8 cellular contexts compared by ENCODE assay signal in genomic region chr2:54114479-54114878, GRCh38. TPM values are rescaled to one million over a fixed set of nuclear protein-coding genes. Genes with fewer than 3 reads are reported as not detected.
DNase-seq lines count a peak whose midpoint lies in the region; ATAC-seq and TF ChIP-seq lines count a peak whose summit lies in the region.
"Not testable (repeated sequence)": the region's sequence is repeated elsewhere in the genome, so short reads cannot be mapped to it uniquely, and the experiment has no call there.

No MANE protein-coding gene starts in this region.

- peak overlapping the region in 3 of 4 donors; percentile 96 to 99 (median 97) for H3K27ac ChIP-seq in Peyer's patch
- peak overlapping the region in 1 of 2 donors; percentile 99 for H3K27ac ChIP-seq in coronary artery
- H3K27ac ChIP-seq in right cardiac atrium (ENCODE audit: low read length) = peak overlapping the region; percentile 75

- CTCF ChIA-PET in AG04449 (lab: Yijun Ruan, JAX) = interaction anchor here (1.0 to 3.9 kb wide), 2 partner anchors 10 to 590 kb away, joined by 4 to 35 read pairs; no protein-coding TSS in a partner anchor

- POLR2A ChIA-PET in AG04449 (lab: Yijun Ruan, JAX) = interaction anchor here (0.6 to 1.6 kb wide), 3 partner anchors 7 to 578 kb away, joined by 3 to 7 read pairs (median 5); no protein-coding TSS in a partner anchor

- H3K9me3 Mint-ChIP-seq in activated T-helper 1 cell treated with anti-CD3 and anti-CD28 coated beads, Interleukin-12 subunit alpha, Interleukin-12 subunit beta, Interleukin-2, Interleukin-4 antibody, amounts not matched to agents 30 ng/mL and 10 ng/mL and 1 ng/mL, durations not matched to agents 14 hours and 24 hours and 36 hours = peaks cover 11% of the 10 kb centered on the region
- not testable (repeated sequence) for H3K9me3 Mint-ChIP-seq in nephron
- H3K9me3 Mint-ChIP-seq in stimulated activated naive CD8-positive, alpha-beta T cell treated with anti-CD3 and anti-CD28 coated beads, Interleukin-15, amount 100 ng/mL, for 72 hours = peaks cover 10 to 17% of the 10 kb centered on the region in 2 donors

- DNase-seq in AG04449 (ENCODE audit: low read depth, low spot score); HFF-Myc (ENCODE audit: extremely low read depth, low read depth); Peyer's patch; activated T-helper 1 cell treated with anti-CD3 and anti-CD28 coated beads, Interleukin-12 subunit alpha, Interleukin-12 subunit beta, Interleukin-2, Interleukin-4 antibody, amounts not matched to agents 30 ng/mL and 10 ng/mL and 1 ng/mL, durations not matched to agents 14 hours and 24 hours and 36 hours (ENCODE audit: low spot score); coronary artery (ENCODE audit: low spot score); right cardiac atrium; stimulated activated naive CD8-positive, alpha-beta T cell treated with anti-CD3 and anti-CD28 coated beads, Interleukin-15, amount 100 ng/mL, for 72 hours: not testable (repeated sequence)

- H3K4me3 Mint-ChIP-seq in activated T-helper 1 cell treated with anti-CD3 and anti-CD28 coated beads, Interleukin-12 subunit alpha, Interleukin-12 subunit beta, Interleukin-2, Interleukin-4 antibody, amounts not matched to agents 30 ng/mL and 10 ng/mL and 1 ng/mL, durations not matched to agents 14 hours and 24 hours and 36 hours = peak overlapping the region; percentile 92
- H3K4me3 Mint-ChIP-seq in nephron = peak overlapping the region; percentile 92 to 97 (median 92)
- peak overlapping the region; percentile 95 to 98 for H3K4me3 Mint-ChIP-seq in stimulated activated naive CD8-positive, alpha-beta T cell treated with anti-CD3 and anti-CD28 coated beads, Interleukin-15, amount 100 ng/mL, for 72 hours

- H3K4me1 ChIP-seq in Peyer's patch; right cardiac atrium (ENCODE audit: control insufficient read depth, insufficient read depth, low read length): not testable (repeated sequence)

- not testable (repeated sequence) for TF ChIP-seq CTCF in AG04449 (IDR thresholded peaks at IDR 0.05; ENCODE audit: insufficient read depth, low read length, missing control alignments); HFF-Myc (IDR thresholded peaks at IDR 0.05; ENCODE audit: low read depth, low read length, missing control alignments); Peyer's patch (IDR thresholded peaks at IDR 0.05); coronary artery (IDR thresholded peaks at IDR 0.05); nephron (IDR thresholded peaks at IDR 0.05; ENCODE audit: unreplicated experiment in 3 of 3)

- not testable (repeated sequence) for H3K36me3 ChIP-seq in Peyer's patch

- intact Hi-C loops in activated T-helper 1 cell treated with anti-CD3 and anti-CD28 coated beads, Interleukin-12 subunit alpha, Interleukin-12 subunit beta, Interleukin-2, Interleukin-4 antibody, amounts not matched to agents 30 ng/mL and 10 ng/mL and 1 ng/mL, durations not matched to agents 14 hours and 24 hours and 36 hours (cut with micrococcal nuclease) = loop anchor here (2.0 to 10.0 kb wide), 5 partner anchors 62 to 1500 kb away; partner anchors contain the start of genes ASB3, ERLEC1 and PPP4R3B
- intact Hi-C loops in right cardiac atrium (cut with DNase I) = loop anchor here in 1 of 4 donors (10.0 kb wide), 1 partner anchor 590 kb away; no protein-coding TSS in a partner anchor

- H3K4me1 Mint-ChIP-seq in activated T-helper 1 cell treated with anti-CD3 and anti-CD28 coated beads, Interleukin-12 subunit alpha, Interleukin-12 subunit beta, Interleukin-2, Interleukin-4 antibody, amounts not matched to agents 30 ng/mL and 10 ng/mL and 1 ng/mL, durations not matched to agents 14 hours and 24 hours and 36 hours (ENCODE audit: low read depth) = peaks cover 14% of the 10 kb centered on the region
- not testable (repeated sequence) for H3K4me1 Mint-ChIP-seq in nephron
- peaks cover 23% of the 10 kb centered on the region for H3K4me1 Mint-ChIP-seq in stimulated activated naive CD8-positive, alpha-beta T cell treated with anti-CD3 and anti-CD28 coated beads, Interleukin-15, amount 100 ng/mL, for 72 hours

- not testable (repeated sequence) for ATAC-seq in right cardiac atrium; stimulated activated naive CD8-positive, alpha-beta T cell treated with anti-CD3 and anti-CD28 coated beads, Interleukin-15, amount 100 ng/mL, for 72 hours

- H3K36me3 Mint-ChIP-seq in activated T-helper 1 cell treated with anti-CD3 and anti-CD28 coated beads, Interleukin-12 subunit alpha, Interleukin-12 subunit beta, Interleukin-2, Interleukin-4 antibody, amounts not matched to agents 30 ng/mL and 10 ng/mL and 1 ng/mL, durations not matched to agents 14 hours and 24 hours and 36 hours (ENCODE audit: low read depth) = peaks cover 20% of the 10 kb centered on the region
- H3K36me3 Mint-ChIP-seq in nephron (ENCODE audit: low read depth) = peaks cover 11% of the 10 kb centered on the region

- H3K27me3 ChIP-seq in Peyer's patch; right cardiac atrium (ENCODE audit: control insufficient read depth, insufficient read depth): not testable (repeated sequence)

- H3K27me3 Mint-ChIP-seq in activated T-helper 1 cell treated with anti-CD3 and anti-CD28 coated beads, Interleukin-12 subunit alpha, Interleukin-12 subunit beta, Interleukin-2, Interleukin-4 antibody, amounts not matched to agents 30 ng/mL and 10 ng/mL and 1 ng/mL, durations not matched to agents 14 hours and 24 hours and 36 hours (ENCODE audit: insufficient read depth); nephron (ENCODE audit: low read depth); stimulated activated naive CD8-positive, alpha-beta T cell treated with anti-CD3 and anti-CD28 coated beads, Interleukin-15, amount 100 ng/mL, for 72 hours: not testable (repeated sequence)

- 93% methylated on average over 6 of the region's 6 CpGs for WGBS in right cardiac atrium

- H3K9me3 ChIP-seq in Peyer's patch; right cardiac atrium (ENCODE audit: control insufficient read depth, low read length): not testable (repeated sequence)

- TF ChIP-seq POLR2A in Peyer's patch (IDR thresholded peaks at IDR 0.05) = not testable (repeated sequence)

- H3K4me3 ChIP-seq in AG04449 (ENCODE audit: low read depth, low read length) = peak overlapping the region; percentile 81
- H3K4me3 ChIP-seq in HFF-Myc (replicated peaks; ENCODE audit: low read depth, low read length) = peak overlapping the region; percentile 69
- not testable (repeated sequence) for H3K4me3 ChIP-seq in Peyer's patch
- H3K4me3 ChIP-seq in coronary artery = peak overlapping the region; percentile 86
- peak overlapping the region; percentile 86 for H3K4me3 ChIP-seq in right cardiac atrium (ENCODE audit: low read length)

- peak overlapping the region; percentile 97 for H3K27ac Mint-ChIP-seq in activated T-helper 1 cell treated with anti-CD3 and anti-CD28 coated beads, Interleukin-12 subunit alpha, Interleukin-12 subunit beta, Interleukin-2, Interleukin-4 antibody, amounts not matched to agents 30 ng/mL and 10 ng/mL and 1 ng/mL, durations not matched to agents 14 hours and 24 hours and 36 hours
- H3K27ac Mint-ChIP-seq in nephron = peak overlapping the region; percentile 99 to 100 (median 99)
- peak overlapping the region; percentile 100 for H3K27ac Mint-ChIP-seq in stimulated activated naive CD8-positive, alpha-beta T cell treated with anti-CD3 and anti-CD28 coated beads, Interleukin-15, amount 100 ng/mL, for 72 hours

RNA-seq across cellular contexts. Expression of gene ACYP2, which starts 0.9 kb away (rescaled TPM):
- 10 to 100 TPM in 2 of 4 donors, 1 to 10 TPM in 2; 8.4 to 14.0 (median 9.8) TPM for total RNA-seq in Peyer's patch
- 5.2 and 5.9 TPM in 2 replicates for total RNA-seq in activated T-helper 1 cell treated with anti-CD3 and anti-CD28 coated beads, Interleukin-12 subunit alpha, Interleukin-12 subunit beta, Interleukin-2, Interleukin-4 antibody, amounts not matched to agents 30 ng/mL and 10 ng/mL and 1 ng/mL, durations not matched to agents 14 hours and 24 hours and 36 hours
- 10 to 100 TPM; 47.1 to 70.2 (median 60.0) TPM for total RNA-seq in right cardiac atrium
- 122 TPM for polyA plus RNA-seq in right cardiac atrium
